15 cellular contexts compared by ENCODE assay signal in genomic region chr1:8943516-8943896, GRCh38. TPM values are rescaled to one million over a fixed set of nuclear protein-coding genes. Genes with fewer than 3 reads are reported as not detected.
DNase-seq lines count a peak whose midpoint lies in the region; ATAC-seq and TF ChIP-seq lines count a peak whose summit lies in the region.
"Had no signal": no experiment of that assay in that cellular context is flagged by ENCODE, and none has a peak within 500 bp of the region (broad histone marks: within the 10 kb centered on the region; RNA-seq: fewer than 3 reads in every experiment).

No MANE protein-coding gene starts in this region.

- H3K4me1 Mint-ChIP-seq in nephron progenitor cell: peaks cover 38% of the 10 kb centered on the region

- H3K4me3 Mint-ChIP-seq in nephron progenitor cell: peak overlapping the region; percentile 55

- peaks cover 99% of the 10 kb centered on the region for H3K4me1 ChIP-seq in DOHH2 (ENCODE audit: control insufficient read depth, low read length)
- H3K4me1 ChIP-seq: psoas muscle had no signal

- H3K27me3 ChIP-seq in DOHH2 (ENCODE audit: control insufficient read depth, low read length): no peaks in the 10 kb centered on the region
- H3K27me3 ChIP-seq: heart right ventricle had no signal

- H3K4me2 ChIP-seq in DOHH2 (ENCODE audit: low read length): peak overlapping the region; percentile 59

- H3K9me3 ChIP-seq in DOHH2 (ENCODE audit: control insufficient read depth, insufficient read depth, low read length) (no peaks in the 10 kb centered on the region), KOPT-K1 (ENCODE audit: insufficient read depth, low read length, poor library complexity, severe bottlenecking) (no peaks in the 10 kb centered on the region)
- H3K9me3 ChIP-seq: heart right ventricle, psoas muscle had no signal

- H3K36me3 ChIP-seq in DOHH2 (ENCODE audit: control insufficient read depth, low read length): peaks cover 5% of the 10 kb centered on the region
- H3K36me3 ChIP-seq in KOPT-K1 (ENCODE audit: insufficient read depth, low read length): no peaks in the 10 kb centered on the region
- H3K36me3 ChIP-seq: heart right ventricle had no signal

- H3K36me3 Mint-ChIP-seq in nephron progenitor cell (ENCODE audit: low read depth): no peaks in the 10 kb centered on the region

- peaks cover 10% of the 10 kb centered on the region for H3K9me3 Mint-ChIP-seq in nephron progenitor cell

- TF ChIP-seq CTCF in DOHH2 (IDR thresholded peaks at IDR 0.05; ENCODE audit: low read depth, low read length, poor library complexity, severe bottlenecking) (no peak), nephron progenitor cell (IDR thresholded peaks at IDR 0.05) (no peak), omental fat pad (IDR thresholded peaks at IDR 0.05) (no peak)

- no peaks in the 10 kb centered on the region for H3K9me2 ChIP-seq in DOHH2 (replicated peaks; ENCODE audit: control insufficient read depth, low read length)

- peak overlapping the region; percentile 73 for H3K4me3 ChIP-seq in DOHH2 (ENCODE audit: low read length)
- H3K4me3 ChIP-seq: heart right ventricle, psoas muscle had no signal

- DNase-seq in dermis blood vessel endothelial cell: peak; percentile 28
- peak; percentile 42 for DNase-seq in nephron progenitor cell
- no peak for DNase-seq in NCI-H1417 treated with DMSO at 0.1 percent for 48 hours (lab: John Stamatoyannopoulos, UW)
- no peak for DNase-seq in stimulated activated CD4-positive, alpha-beta T cell treated with anti-CD3 and anti-CD28 coated beads, Interleukin-4, amount 100 ng/mL, for 24 hours
- DNase-seq in HuH-7.5 (ENCODE audit: low spot score): no peak
- no peak for DNase-seq in omental fat pad (ENCODE audit: low spot score)
- DNase-seq: heart right ventricle; NCI-H2171 treated with DMSO at 0.1 percent for 48 hours; psoas muscle; stimulated activated CD4-positive, alpha-beta T cell treated with anti-CD3 and anti-CD28 coated beads, Interleukin-4, amount 100 ng/mL, for 4 hours had no signal

- no peaks in the 10 kb centered on the region for H4K20me1 ChIP-seq in DOHH2 (ENCODE audit: control insufficient read depth, insufficient read depth, low read depth, low read length)

- peak overlapping the region; percentile 96 for H3K27ac ChIP-seq in DOHH2 (ENCODE audit: low read depth, low read length)
- H3K27ac ChIP-seq in KOPT-K1 (ENCODE audit: low read depth, low read length, poor library complexity, severe bottlenecking): peak overlapping the region; percentile 98
- H3K27ac ChIP-seq: epithelial cell of prostate, heart right ventricle, psoas muscle had no signal

- no peak for ATAC-seq in omental fat pad (ENCODE audit: low FRiP score)
- ATAC-seq: psoas muscle had no signal

- H3F3A ChIP-seq in DOHH2 (ENCODE audit: control insufficient read depth, insufficient read depth): peaks cover 44% of the 10 kb centered on the region

- peak overlapping the region; percentile 97 for H3K27ac Mint-ChIP-seq in nephron progenitor cell

- no peaks in the 10 kb centered on the region for H3K27me3 Mint-ChIP-seq in nephron progenitor cell (ENCODE audit: low read depth, poor library complexity)

- H3K79me2 ChIP-seq in DOHH2 (ENCODE audit: control insufficient read depth, low read length): peaks cover 14% of the 10 kb centered on the region

RNA-seq across cellular contexts. Expression of gene CA6, which starts 2.2 kb away (rescaled TPM):
- total RNA-seq in dermis blood vessel endothelial cell (not detected in 2 replicates), omental fat pad (not detected)
- total RNA-seq: LHCN-M2, lung microvascular endothelial cell, psoas muscle had no signal

Comparison
In these comparisons a context has a peak if more than half of its experiments do, and no peak if none do; other contexts are left out.
1. DNase-seq: peak in dermis blood vessel endothelial cell (single experiment) and nephron progenitor cell (single experiment); none in NCI-H1417 treated with DMSO at 0.1 percent for 48 hours (single experiment), stimulated activated CD4-positive, alpha-beta T cell treated with anti-CD3 and anti-CD28 coated beads, Interleukin-4, amount 100 ng/mL, for 24 hours (single experiment), HuH-7.5 (single experiment) and omental fat pad (single experiment).